ENCODE assay signal across 9 cellular contexts in the genomic region with DNA sequence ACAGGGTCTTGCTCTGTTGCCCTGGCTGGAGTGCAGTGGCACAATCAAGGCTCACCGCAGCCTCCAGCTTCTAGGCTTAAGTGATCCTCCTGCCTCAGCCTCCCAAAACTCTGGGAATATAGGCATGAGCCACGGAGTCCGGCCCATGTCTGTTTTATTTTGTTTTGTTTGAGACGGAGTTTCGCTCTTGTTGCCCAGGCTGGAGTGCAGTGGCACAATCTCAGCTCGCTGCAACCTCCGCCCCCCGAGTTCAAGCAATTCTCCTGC. TPM values are rescaled to one million over a fixed set of nuclear protein-coding genes. Genes with fewer than 3 reads are reported as not detected.
DNase-seq lines count a peak whose midpoint lies in the region; ATAC-seq and TF ChIP-seq lines count a peak whose summit lies in the region.
"Not testable (repeated sequence)": the region's sequence is repeated elsewhere in the genome, so short reads cannot be mapped to it uniquely, and the experiment has no call there.
"Had no signal": no experiment of that assay in that cellular context is flagged by ENCODE, and none has a peak within 500 bp of the region (broad histone marks: within the 10 kb centered on the region; RNA-seq: fewer than 3 reads in every experiment).

No MANE protein-coding gene starts in this region.

- H2BK12ac ChIP-seq in mesenchymal stem cell (ENCODE audit: low read length in 2 of 2): not testable (repeated sequence)

- TSS peak; percentile 51 for BruUV-seq in Calu3 (replicated peaks; lab: Mats Ljungman, UMichigan)
- not testable (repeated sequence) for BruUV-seq in mammary epithelial cell (replicated peaks; lab: Mats Ljungman, UMichigan)

- POLR2A ChIA-PET in activated CD8-positive, alpha-beta T cell treated with anti-CD3 and anti-CD28 coated beads for 36 hours (lab: Charles Lee): interaction anchor here (0.8 to 4.5 kb wide), 23 partner anchors 8 to 447 kb away, joined by 3 to 38 read pairs (median 3); a partner anchor contains a TSS

- not testable (repeated sequence) for H2AK5ac ChIP-seq in mesenchymal stem cell (ENCODE audit: low read length, severe bottlenecking)

- H2BK5ac ChIP-seq in mesenchymal stem cell (ENCODE audit: low read depth, low read length, poor library complexity, severe bottlenecking): not testable (repeated sequence)

- H3K9me3 ChIP-seq in mammary epithelial cell (replicated peaks; ENCODE audit: insufficient read depth, low read length); mesenchymal stem cell (ENCODE audit: control insufficient read depth, low read length); upper lobe of right lung: not testable (repeated sequence)

- H2BK120ac ChIP-seq in mesenchymal stem cell (ENCODE audit: low read depth, low read length): not testable (repeated sequence)

- peak overlapping the region; percentile 98 for H3K4me2 ChIP-seq in mammary epithelial cell (ENCODE audit: insufficient read depth, low read depth, low read length)
- peak overlapping the region; percentile 95 for H3K4me2 ChIP-seq in mesenchymal stem cell (ENCODE audit: low read length, poor library complexity, severe bottlenecking)

- not testable (repeated sequence) for H4K8ac ChIP-seq in mesenchymal stem cell (ENCODE audit: low read length)

- H3K27ac ChIP-seq in mammary epithelial cell (ENCODE audit: insufficient read depth, low read depth, low read length) (peak overlapping the region; percentile 90), rectal smooth muscle tissue (ENCODE audit: low read depth, low read length) (peak overlapping the region; percentile 98), upper lobe of right lung (peak overlapping the region; percentile 98)
- not testable (repeated sequence) for H3K27ac ChIP-seq in mesenchymal stem cell (ENCODE audit: low read length, poor library complexity, severe bottlenecking)

- peaks cover 11% of the 10 kb centered on the region for H3K4me1 ChIP-seq in mammary epithelial cell (ENCODE audit: insufficient read depth, low read length)
- peaks cover 12% of the 10 kb centered on the region for H3K4me1 ChIP-seq in mesenchymal stem cell (ENCODE audit: control insufficient read depth, insufficient read depth, low read depth, low read length)
- not testable (repeated sequence) for H3K4me1 ChIP-seq in rectal smooth muscle tissue (ENCODE audit: control insufficient read depth, insufficient read depth, low read length)
- H3K4me1 ChIP-seq in upper lobe of right lung: peaks cover 18% of the 10 kb centered on the region

- not testable (repeated sequence) for H3K27me3 Mint-ChIP-seq in Calu3 (ENCODE audit: unreplicated experiment); activated CD8-positive, alpha-beta T cell treated with anti-CD3 and anti-CD28 coated beads for 36 hours

- not testable (repeated sequence) for ATAC-seq in activated CD8-positive, alpha-beta T cell treated with anti-CD3 and anti-CD28 coated beads for 36 hours; upper lobe of right lung

- not testable (repeated sequence) for H3K79me2 ChIP-seq in mammary epithelial cell (ENCODE audit: insufficient read depth, low read length)

- in situ Hi-C loops in mammary epithelial cell (cut with MboI; ENCODE audit: low sequenced_read_pairs in 2 of 2): not testable (repeated sequence)

- H3K4me3 ChIP-seq in NB4 (ENCODE audit: low read depth, low read length): peak overlapping the region; percentile 85
- peak overlapping the region; percentile 64 to 85 (median 72) for H3K4me3 ChIP-seq in mammary epithelial cell (replicated peaks in 1 of 3; ENCODE audit: insufficient read depth in 1 of 3, low read depth in 2 of 3, low read length in 3 of 3)
- peak overlapping the region; percentile 89 for H3K4me3 ChIP-seq in fibroblast of villous mesenchyme (ENCODE audit: low read depth, low read length)
- H3K4me3 ChIP-seq in mesenchymal stem cell (ENCODE audit: insufficient read depth in 1 of 2, low read depth in 1 of 2, low read length in 2 of 2): peak overlapping the region in 1 of 2 experiments; percentile 85
- H3K4me3 ChIP-seq in rectal smooth muscle tissue (ENCODE audit: low read length): peak overlapping the region; percentile 94
- peak overlapping the region; percentile 87 for H3K4me3 ChIP-seq in upper lobe of right lung

- H3K79me1 ChIP-seq in mesenchymal stem cell (replicated peaks; ENCODE audit: low read length, poor library complexity, severe bottlenecking): peaks cover 16% of the 10 kb centered on the region

- H3K23ac ChIP-seq in mesenchymal stem cell (ENCODE audit: low read length in 2 of 2): not testable (repeated sequence)

- not testable (repeated sequence) for H3K9me3 Mint-ChIP-seq in Calu3 (ENCODE audit: low read depth, unreplicated experiment); activated CD8-positive, alpha-beta T cell treated with anti-CD3 and anti-CD28 coated beads for 36 hours

- H3K36me3 Mint-ChIP-seq in Calu3 (ENCODE audit: insufficient read depth, unreplicated experiment): peaks cover 43% of the 10 kb centered on the region
- H3K36me3 Mint-ChIP-seq in activated CD8-positive, alpha-beta T cell treated with anti-CD3 and anti-CD28 coated beads for 36 hours (ENCODE audit: low read depth): peaks cover 23% of the 10 kb centered on the region

- peak overlapping the region; percentile 99 for H2AFZ ChIP-seq in mammary epithelial cell (ENCODE audit: low read depth, low read length)
- not testable (repeated sequence) for H2AFZ ChIP-seq in mesenchymal stem cell (ENCODE audit: low read depth, low read length)

- H4K91ac ChIP-seq in mesenchymal stem cell (ENCODE audit: low read length): not testable (repeated sequence)

- H3K4me1 Mint-ChIP-seq in Calu3 (ENCODE audit: low read depth, unreplicated experiment): peaks cover 25% of the 10 kb centered on the region
- peaks cover 23% of the 10 kb centered on the region for H3K4me1 Mint-ChIP-seq in activated CD8-positive, alpha-beta T cell treated with anti-CD3 and anti-CD28 coated beads for 36 hours (ENCODE audit: low read depth)

- CTCF ChIA-PET in Calu3 (lab: Charles Lee) (interaction anchor here (0.8 to 2.4 kb wide), 5 partner anchors 18 to 171 kb away, joined by 4 to 10 read pairs (median 7); a partner anchor contains a TSS), mammary epithelial cell (lab: Charles Lee; ENCODE audit: low non-redundant PET) (interaction anchor here (0.5 to 0.7 kb wide), 2 partner anchors 26 to 211 kb away, joined by 3 to 5 read pairs; a partner anchor contains a TSS)
- CTCF ChIA-PET in activated CD8-positive, alpha-beta T cell treated with anti-CD3 and anti-CD28 coated beads for 36 hours (lab: Charles Lee): interaction anchor here (0.8 to 6.7 kb wide), 32 partner anchors 10 to 326 kb away, joined by 3 to 45 read pairs (median 4); a partner anchor contains a TSS

- H3K14ac ChIP-seq in mesenchymal stem cell (ENCODE audit: low read length in 2 of 2): not testable (repeated sequence)

- not testable (repeated sequence) for H3K27me3 ChIP-seq in mammary epithelial cell (ENCODE audit: insufficient read depth, low read length); mesenchymal stem cell (ENCODE audit: control insufficient read depth in 1 of 2, insufficient read depth in 1 of 2, low read length in 2 of 2); rectal smooth muscle tissue (ENCODE audit: control insufficient read depth, insufficient read depth, low read length); upper lobe of right lung

- peak overlapping the region; percentile 95 for H3K9ac ChIP-seq in mammary epithelial cell (ENCODE audit: insufficient read depth, low read length)
- H3K9ac ChIP-seq in mesenchymal stem cell (ENCODE audit: low read length): peak overlapping the region; percentile 96
- H3K9ac ChIP-seq in rectal smooth muscle tissue (ENCODE audit: low read length): peak overlapping the region; percentile 13

- H3K18ac ChIP-seq in mesenchymal stem cell (ENCODE audit: low read depth in 1 of 2, low read length in 2 of 2): peak overlapping the region in 1 of 2 experiments; percentile 72

- H3K4me3 Mint-ChIP-seq in Calu3 (ENCODE audit: low read depth, unreplicated experiment): peak overlapping the region; percentile 81
- peak overlapping the region; percentile 88 for H3K4me3 Mint-ChIP-seq in activated CD8-positive, alpha-beta T cell treated with anti-CD3 and anti-CD28 coated beads for 36 hours

- not testable (repeated sequence) for H3K4ac ChIP-seq in mesenchymal stem cell (ENCODE audit: low read depth in 1 of 2, low read length in 2 of 2)

- peak overlapping the region; percentile 47 for H3K27ac Mint-ChIP-seq in Calu3 (ENCODE audit: unreplicated experiment)
- peak overlapping the region; percentile 96 for H3K27ac Mint-ChIP-seq in activated CD8-positive, alpha-beta T cell treated with anti-CD3 and anti-CD28 coated beads for 36 hours

- not testable (repeated sequence) for H4K20me1 ChIP-seq in mammary epithelial cell (ENCODE audit: insufficient read depth, low read length)

- not testable (repeated sequence) for H3K36me3 ChIP-seq in mammary epithelial cell (ENCODE audit: insufficient read depth, low read length); rectal smooth muscle tissue (ENCODE audit: control insufficient read depth, insufficient read depth, low read length)
- H3K36me3 ChIP-seq in mesenchymal stem cell (ENCODE audit: control insufficient read depth in 1 of 2, insufficient read depth in 2 of 2, low read depth in 1 of 2, low read length in 2 of 2) (peaks cover 17 to 19% of the 10 kb centered on the region in 2 experiments), upper lobe of right lung (peaks cover 17% of the 10 kb centered on the region)

- TF ChIP-seq CTCF in Calu3 (IDR thresholded peaks at IDR 0.05; ENCODE audit: unreplicated experiment); NB4 (IDR thresholded peaks at IDR 0.05; ENCODE audit: low read depth, low read length); activated CD8-positive, alpha-beta T cell treated with anti-CD3 and anti-CD28 coated beads for 36 hours (IDR thresholded peaks at IDR 0.05); mammary epithelial cell (conservative IDR thresholded peaks at IDR 0.05 in 1 of 2, IDR thresholded peaks at IDR 0.05 in 1 of 2; ENCODE audit: extremely low read depth in 1 of 2, insufficient read depth in 1 of 2, low read depth in 1 of 2, low read length in 2 of 2); fibroblast of villous mesenchyme (IDR thresholded peaks at IDR 0.05; ENCODE audit: insufficient read depth, low read depth, low read length); upper lobe of right lung (IDR thresholded peaks at IDR 0.05): not testable (repeated sequence)

- dilution Hi-C loops in mammary epithelial cell (cut with HindIII; ENCODE audit: low sequenced_read_pairs): loop anchor here (5.0 kb wide), 6 partner anchors 43 to 223 kb away; a partner anchor contains a TSS

- TF ChIP-seq POLR2A in NB4 (IDR thresholded peaks at IDR 0.05; ENCODE audit: extremely low read depth, insufficient read length): not testable (repeated sequence)

- H2BK15ac ChIP-seq in mesenchymal stem cell (ENCODE audit: low read depth, poor library complexity, severe bottlenecking): not testable (repeated sequence)

- 88% methylated on average over 4 of the region's 8 CpGs for WGBS in mammary epithelial cell (ENCODE audit: low coverage, missing lambda C conversion rate)
- WGBS in mesenchymal stem cell: 93% methylated on average over 8 of the region's 8 CpGs

- not testable (repeated sequence) for DNase-seq in Calu3; NB4 (ENCODE audit: low read depth); activated CD8-positive, alpha-beta T cell treated with anti-CD3 and anti-CD28 coated beads for 36 hours; mammary epithelial cell; fibroblast of villous mesenchyme (ENCODE audit: low read depth); mesenchymal stem cell; upper lobe of right lung

- intact Hi-C loops in Calu3 (cut with micrococcal nuclease; ENCODE audit: unreplicated experiment): loop anchor here (5.0 kb wide), 1 partner anchor 168 kb away; no protein-coding TSS in a partner anchor
- intact Hi-C loops in activated CD8-positive, alpha-beta T cell treated with anti-CD3 and anti-CD28 coated beads for 36 hours (cut with micrococcal nuclease): loop anchor here (10.0 kb wide), 2 partner anchors 100 to 170 kb away; a partner anchor contains a TSS
- intact Hi-C loops in mammary epithelial cell (cut with micrococcal nuclease): loop anchor here (1.0 to 5.0 kb wide), 8 partner anchors 12 to 237 kb away; a partner anchor contains a TSS
- intact Hi-C loops in upper lobe of right lung (cut with DNase I): not testable (repeated sequence)

RNA-seq across cellular contexts. Expression of a gene that starts 0.9 kb away (rescaled TPM):
- total RNA-seq in Calu3 (2022) (62.6 and 63.7 TPM in 2 replicates), mammary epithelial cell (10 to 100 TPM; 50.3 to 51.2 TPM), fibroblast of villous mesenchyme (44.5 and 73.4 TPM in 2 replicates), upper lobe of right lung (84.4 TPM)
- 100 to 1,000 TPM; 118 to 122 TPM for total RNA-seq in activated CD8-positive, alpha-beta T cell treated with anti-CD3 and anti-CD28 coated beads for 36 hours
- 86.4 TPM for polyA plus RNA-seq in mammary epithelial cell
- polyA minus RNA-seq in mammary epithelial cell: 25.2 TPM
- 86.1 TPM for polyA plus RNA-seq in mesenchymal stem cell (2013, experiment 1 of 2)
- polyA plus RNA-seq in mesenchymal stem cell (2013, experiment 2 of 2): 84.5 TPM

RNA-seq across cellular contexts. Expression of a gene that starts 12.3 kb away (rescaled TPM):
- 22.1 and 25.7 TPM in 2 replicates for total RNA-seq in Calu3 (2022)
- total RNA-seq in activated CD8-positive, alpha-beta T cell treated with anti-CD3 and anti-CD28 coated beads for 36 hours: 1 to 10 TPM; 4.7 to 5.7 TPM
- 10 to 100 TPM; 12.3 to 19.7 TPM for total RNA-seq in mammary epithelial cell
- 12.7 TPM for polyA plus RNA-seq in mammary epithelial cell
- polyA minus RNA-seq in mammary epithelial cell: 6.7 TPM
- total RNA-seq in fibroblast of villous mesenchyme: 12.5 and 14.5 TPM in 2 replicates
- polyA plus RNA-seq in mesenchymal stem cell (2013, experiment 1 of 2): 18.5 TPM
- 17.5 TPM for polyA plus RNA-seq in mesenchymal stem cell (2013, experiment 2 of 2)
- 27.1 TPM for total RNA-seq in upper lobe of right lung

RNA-seq across cellular contexts. Expression of a gene that starts 18.1 kb away (rescaled TPM):
- total RNA-seq in Calu3 (2022) (4.5 and 11.3 TPM in 2 replicates), mammary epithelial cell (1 to 10 TPM; 1.3 to 2.4 TPM), fibroblast of villous mesenchyme (0.86 and 1.3 TPM in 2 replicates), upper lobe of right lung (7.5 TPM)
- total RNA-seq in activated CD8-positive, alpha-beta T cell treated with anti-CD3 and anti-CD28 coated beads for 36 hours: not detected
- polyA plus RNA-seq in mammary epithelial cell: 0.67 TPM
- polyA minus RNA-seq in mammary epithelial cell: not detected
- 2.2 TPM for polyA plus RNA-seq in mesenchymal stem cell (2013, experiment 1 of 2)
- polyA plus RNA-seq in mesenchymal stem cell (2013, experiment 2 of 2): 2.3 TPM

RNA-seq across cellular contexts. Expression of a gene that starts 26.1 kb away (rescaled TPM):
- 12.9 and 17.6 TPM in 2 replicates for total RNA-seq in Calu3 (2022)
- total RNA-seq in activated CD8-positive, alpha-beta T cell treated with anti-CD3 and anti-CD28 coated beads for 36 hours: 10 to 100 TPM; 14.0 to 14.5 TPM
- total RNA-seq in mammary epithelial cell: 10 to 100 TPM; 13.2 to 25.1 TPM
- polyA plus RNA-seq in mammary epithelial cell: 24.8 TPM
- polyA minus RNA-seq in mammary epithelial cell: 7.3 TPM
- total RNA-seq in fibroblast of villous mesenchyme: 10.4 and 13.5 TPM in 2 replicates
- 8.2 TPM for polyA plus RNA-seq in mesenchymal stem cell (2013, experiment 1 of 2)
- 8.5 TPM for polyA plus RNA-seq in mesenchymal stem cell (2013, experiment 2 of 2)
- total RNA-seq in upper lobe of right lung: 10.2 TPM

RNA-seq across cellular contexts. Expression of a gene that starts 43.0 kb away (rescaled TPM):
- total RNA-seq in Calu3 (2022) (0.56 TPM in 1 of 2 replicates, not detected in the other), mammary epithelial cell (not detected), fibroblast of villous mesenchyme (not detected in 2 replicates), upper lobe of right lung (not detected)
- total RNA-seq in activated CD8-positive, alpha-beta T cell treated with anti-CD3 and anti-CD28 coated beads for 36 hours: not detected
- polyA plus RNA-seq in mammary epithelial cell: not detected
- polyA minus RNA-seq in mammary epithelial cell: not detected
- not detected for polyA plus RNA-seq in mesenchymal stem cell (2013, experiment 1 of 2)
- polyA plus RNA-seq in mesenchymal stem cell (2013, experiment 2 of 2): not detected
- total RNA-seq: pulmonary artery endothelial cell had no signal

Comparison
In these comparisons a context has a peak if more than half of its experiments do, and no peak if none do; other contexts are left out.
1. H3K9ac ChIP-seq: peak in every context shown above with its lines; median percentile 96 in mesenchymal stem cell; 95 in mammary epithelial cell; 13 in rectal smooth muscle tissue.